13 cellular contexts compared by ENCODE assay signal in genomic region chr12:21939435-21939834, GRCh38. TPM values are rescaled to one million over a fixed set of nuclear protein-coding genes. Genes with fewer than 3 reads are reported as not detected.
DNase-seq lines count a peak whose midpoint lies in the region; ATAC-seq and TF ChIP-seq lines count a peak whose summit lies in the region.
"Had no signal": no experiment of that assay in that cellular context is flagged by ENCODE, and none has a peak within 500 bp of the region (broad histone marks: within the 10 kb centered on the region; RNA-seq: fewer than 3 reads in every experiment).

No MANE protein-coding gene starts in this region.

- H3K27ac ChIP-seq in right atrium auricular region (peak overlapping the region; percentile 89 to 90), ovary (no peak overlapping the region), aorta (ENCODE audit: low read depth in 1 of 2, low read length in 2 of 2) (no peak overlapping the region)
- H3K27ac ChIP-seq: SK-N-MC had no signal

- H3K4me1 ChIP-seq in right atrium auricular region = no peaks in the 10 kb centered on the region
- H3K4me1 ChIP-seq in ovary (ENCODE audit: insufficient read depth) = peaks cover 2% of the 10 kb centered on the region
- no peaks in the 10 kb centered on the region for H3K4me1 ChIP-seq in aorta (ENCODE audit: control insufficient read depth in 1 of 2, insufficient read depth in 2 of 2, low read length in 2 of 2)

- H3K27me3 ChIP-seq in right atrium auricular region (no peaks in the 10 kb centered on the region), ovary (no peaks in the 10 kb centered on the region), aorta (ENCODE audit: control insufficient read depth in 1 of 2, insufficient read depth in 2 of 2, low read length in 1 of 2) (no peaks in the 10 kb centered on the region)

- no peak for TF ChIP-seq CTCF in right atrium auricular region (IDR thresholded peaks at IDR 0.05)
- no peak for TF ChIP-seq CTCF in ovary (IDR thresholded peaks at IDR 0.05)

- no peak for DNase-seq in Right ventricle myocardium inferior (ENCODE audit: missing footprints)
- no peak for DNase-seq in cardiac septum (ENCODE audit: low spot score)
- DNase-seq in right atrium auricular region (ENCODE audit: low spot score) = no peak
- no peak for DNase-seq in ovary
- no peak for DNase-seq in aorta
- DNase-seq in putamen (ENCODE audit: low spot score) = no peak
- DNase-seq: activated CD8-positive, alpha-beta T cell treated with anti-CD3 and anti-CD28 coated beads, Interleukin-2, amount 10 ng/mL, durations not matched to agents 7 days and 5 days; NCI-H2107; stimulated activated CD8-positive, alpha-beta memory T cell treated with anti-CD3 and anti-CD28 coated beads, Interleukin-4, amount 100 ng/mL, for 48 hours had no signal

- H3K9me3 ChIP-seq in right atrium auricular region = no peaks in the 10 kb centered on the region
- no peaks in the 10 kb centered on the region for H3K9me3 ChIP-seq in ovary
- no peaks in the 10 kb centered on the region for H3K9me3 ChIP-seq in aorta (ENCODE audit: control insufficient read depth, low read length)

- TF ChIP-seq EP300 in ovary (IDR thresholded peaks at IDR 0.05) = no peak

- intact Hi-C loops in Right ventricle myocardium inferior (cut with DNase I) = no loop called here
- intact Hi-C loops in cardiac septum (cut with DNase I) = no loop called here
- intact Hi-C loops in ovary (cut with DNase I) = no loop called here
- intact Hi-C loops in aorta (cut with DNase I) = no loop called here

- 82 to 85% (median 82%) methylated on average over 4 of the region's 4 CpGs for WGBS in ovary, 3 donors
- WGBS in aorta, 2 donors = 86 to 90% methylated on average over 4 of the region's 4 CpGs

- peak overlapping the region in 1 of 2 donors; percentile 61 for H3K4me3 ChIP-seq in right atrium auricular region
- H3K4me3 ChIP-seq in ovary = peak overlapping the region; percentile 50
- peak overlapping the region in 1 of 2 donors; percentile 76 for H3K4me3 ChIP-seq in aorta (ENCODE audit: low read length in 2 of 2)
- H3K4me3 ChIP-seq: SK-N-MC had no signal

- ATAC-seq in Right ventricle myocardium inferior (peak; percentile 62), aorta (ENCODE audit: low FRiP score) (peak; percentile 39), GM18870 (IDR thresholded peaks at IDR 0.05; ENCODE audit: unreplicated experiment) (no peak), HG03095 (IDR thresholded peaks at IDR 0.05; ENCODE audit: unreplicated experiment) (no peak)
- ATAC-seq: activated CD8-positive, alpha-beta T cell treated with anti-CD3 and anti-CD28 coated beads, Interleukin-2, amount 10 ng/mL, durations not matched to agents 7 days and 5 days; esophagus mucosa had no signal

- H3K36me3 ChIP-seq in right atrium auricular region (peaks cover 8% of the 10 kb centered on the region), ovary (no peaks in the 10 kb centered on the region), aorta (ENCODE audit: control insufficient read depth in 1 of 2, insufficient read depth in 2 of 2, low read length in 1 of 2) (no peaks in the 10 kb centered on the region)

- no peak for TF ChIP-seq POLR2A in ovary (IDR thresholded peaks at IDR 0.05)

RNA-seq across cellular contexts. Expression of gene ABCC9, which starts 1.8 kb away (rescaled TPM):
- total RNA-seq in Right ventricle myocardium inferior (78.1 TPM), cardiac septum (66.2 TPM), right atrium auricular region (10 to 100 TPM; 25.0 to 52.8 TPM), ovary (10 to 100 TPM; 15.6 to 54.8 (median 21.3) TPM), aorta (100 to 1,000 TPM in 1 of 2 donors, 10 to 100 TPM in 1; 47.9 to 157 TPM)
- polyA plus RNA-seq in ovary (10 to 100 TPM in 1 of 2 donors, 1 to 10 TPM in 1; 4.9 to 13.9 TPM), aorta (1 to 10 TPM in 1 of 2 donors, under 1 TPM in 1; 0.69 to 1.1 TPM)
- total RNA-seq: activated CD8-positive, alpha-beta T cell treated with anti-CD3 and anti-CD28 coated beads, Interleukin-2, amount 10 ng/mL, durations not matched to agents 7 days and 5 days had no signal

Comparison
In these comparisons a context has a peak if more than half of its experiments do, and no peak if none do; other contexts are left out.
1. ATAC-seq: peak in Right ventricle myocardium inferior (single experiment) and aorta (single experiment); none in GM18870 (single experiment) and HG03095 (single experiment).
2. H3K27ac ChIP-seq: peak in right atrium auricular region (2 of 2); none in ovary (0 of 2) and aorta (0 of 2).